10 cellular contexts compared by ENCODE assay signal in the genomic region with DNA sequence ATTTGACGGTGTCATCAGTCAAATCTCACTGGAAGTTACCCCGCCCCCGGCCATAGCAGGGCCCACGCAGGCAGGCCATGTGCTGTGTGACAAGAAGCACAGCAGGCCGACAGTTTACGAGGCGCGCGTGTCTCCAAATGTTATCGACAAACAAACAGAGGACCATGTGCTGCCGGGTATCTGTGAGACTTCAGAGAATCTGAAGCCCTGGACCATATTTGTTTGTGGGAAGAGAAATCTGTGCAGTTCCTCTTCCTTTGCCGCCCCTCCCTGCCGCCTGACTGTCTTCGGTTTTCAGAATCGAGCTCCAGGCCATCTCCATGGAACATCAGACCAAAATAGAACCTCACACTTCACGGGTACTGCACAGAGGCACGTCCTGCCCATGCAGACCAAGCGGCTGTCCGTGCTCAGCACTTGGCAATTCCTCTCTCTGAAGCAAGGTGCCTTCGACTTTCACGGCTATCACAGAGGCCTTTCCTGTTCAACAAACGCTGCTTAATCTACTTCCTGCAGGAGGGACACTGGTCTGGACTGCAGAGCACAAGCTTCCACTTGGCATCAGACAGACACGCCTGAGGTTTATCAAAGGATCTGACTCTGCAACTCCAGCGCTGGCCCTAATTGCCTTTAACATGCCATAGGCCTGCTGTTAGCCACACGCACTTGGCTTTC.
DNase-seq lines count a peak whose midpoint lies in the region; ATAC-seq and TF ChIP-seq lines count a peak whose summit lies in the region.
"Had no signal": no experiment of that assay in that cellular context is flagged by ENCODE, and none has a peak within 500 bp of the region (broad histone marks: within the 10 kb centered on the region; RNA-seq: fewer than 3 reads in every experiment).

No MANE protein-coding gene starts in this region.

- peak; percentile 48 for ATAC-seq in activated T-helper 17 cell treated with anti-CD3 and anti-CD28 coated beads, Interleukin-2, amount 50 U/mL, for 72 hours (replicated peaks)
- no peak for ATAC-seq in HG03108 (IDR thresholded peaks at IDR 0.05; ENCODE audit: unreplicated experiment)

- peaks cover 22% of the 10 kb centered on the region for H3K4me1 ChIP-seq in Loucy (ENCODE audit: insufficient read depth, low read length, poor library complexity, severe bottlenecking)

- peak overlapping the region; percentile 76 for H3K27ac Mint-ChIP-seq in activated T-helper 17 cell treated with anti-CD3 and anti-CD28 coated beads, Interleukin-2, amount 50 U/mL, for 72 hours

- peak; percentile 65 for DNase-seq in stimulated activated CD4-positive, alpha-beta T cell treated with anti-CD3 and anti-CD28 coated beads, Interleukin-4, amount 100 ng/mL, for 24 hours
- DNase-seq in HK-2 (ENCODE audit: unreplicated experiment) (no peak), NCI-H524 treated with DMSO at 0.1 percent for 48 hours (lab: John Stamatoyannopoulos, UW) (no peak), WERI-Rb-1 (no peak)
- DNase-seq: NCI-H1105 treated with DMSO at 0.1 percent for 48 hours had no signal

- H4K20me1 ChIP-seq in Loucy (ENCODE audit: insufficient read depth, low read length, poor library complexity, severe bottlenecking) = no peaks in the 10 kb centered on the region

- H3F3A ChIP-seq in Loucy (ENCODE audit: low read depth) = no peaks in the 10 kb centered on the region

- H3K27ac ChIP-seq in layer of hippocampus (ENCODE audit: low read depth, low read length) = peak overlapping the region; percentile 55
- H3K27ac ChIP-seq in WERI-Rb-1 = no peak overlapping the region
- H3K27ac ChIP-seq: neutrophil had no signal

- no peaks in the 10 kb centered on the region for H3K9me2 ChIP-seq in Loucy (replicated peaks; ENCODE audit: low read depth, low read length)

- TF ChIP-seq CTCF in Loucy (conservative IDR thresholded peaks at IDR 0.05; ENCODE audit: low read length) (no peak), WERI-Rb-1 (IDR thresholded peaks at IDR 0.05; ENCODE audit: low read depth, low read length) (no peak)

- no peak overlapping the region for H2AFZ ChIP-seq in Loucy (ENCODE audit: low read length)

- H3K4me1 Mint-ChIP-seq in activated T-helper 17 cell treated with anti-CD3 and anti-CD28 coated beads, Interleukin-2, amount 50 U/mL, for 72 hours = peaks cover 41% of the 10 kb centered on the region

- peaks cover 93% of the 10 kb centered on the region for H3K36me3 Mint-ChIP-seq in activated T-helper 17 cell treated with anti-CD3 and anti-CD28 coated beads, Interleukin-2, amount 50 U/mL, for 72 hours (ENCODE audit: low read depth)

- no peaks in the 10 kb centered on the region for H3K9me3 Mint-ChIP-seq in activated T-helper 17 cell treated with anti-CD3 and anti-CD28 coated beads, Interleukin-2, amount 50 U/mL, for 72 hours

- no peaks in the 10 kb centered on the region for H3K27me3 ChIP-seq in Loucy (ENCODE audit: insufficient read depth, low read length, poor library complexity, severe bottlenecking)
- no peaks in the 10 kb centered on the region for H3K27me3 ChIP-seq in layer of hippocampus (ENCODE audit: control insufficient read depth, insufficient read depth, low read length)
- no peaks in the 10 kb centered on the region for H3K27me3 ChIP-seq in WERI-Rb-1 (ENCODE audit: insufficient read depth, low read depth, severe bottlenecking)

- peak overlapping the region; percentile 24 for H3K4me2 ChIP-seq in Loucy (ENCODE audit: low read depth, low read length, poor library complexity, severe bottlenecking)

- H3K36me3 ChIP-seq in Loucy (ENCODE audit: insufficient read depth, low read length) = no peaks in the 10 kb centered on the region
- no peaks in the 10 kb centered on the region for H3K36me3 ChIP-seq in WERI-Rb-1
- H3K36me3 ChIP-seq: neutrophil had no signal

- H3K4me3 ChIP-seq in Loucy (ENCODE audit: low read length, poor library complexity, severe bottlenecking) (no peak overlapping the region), WERI-Rb-1 (ENCODE audit: low read depth, low read length) (no peak overlapping the region)

- H3K9me3 ChIP-seq in Loucy (ENCODE audit: insufficient read depth, low read depth, low read length) = no peaks in the 10 kb centered on the region
- no peaks in the 10 kb centered on the region for H3K9me3 ChIP-seq in WERI-Rb-1 (ENCODE audit: severe bottlenecking)
- H3K9me3 ChIP-seq: neutrophil had no signal

- H3K79me2 ChIP-seq in Loucy (ENCODE audit: insufficient read depth, low read length) = no peaks in the 10 kb centered on the region

- peak overlapping the region; percentile 80 for H3K4me3 Mint-ChIP-seq in activated T-helper 17 cell treated with anti-CD3 and anti-CD28 coated beads, Interleukin-2, amount 50 U/mL, for 72 hours

- no peak overlapping the region for H3K9ac ChIP-seq in Loucy (ENCODE audit: low read depth, low read length, poor library complexity, severe bottlenecking)

- no peaks in the 10 kb centered on the region for H3K27me3 Mint-ChIP-seq in activated T-helper 17 cell treated with anti-CD3 and anti-CD28 coated beads, Interleukin-2, amount 50 U/mL, for 72 hours
